Comparison of ENCODE assay signal across 20 cellular contexts in genomic region chr10:86344281-86344680, GRCh38. TPM values are rescaled to one million over a fixed set of nuclear protein-coding genes. Genes with fewer than 3 reads are reported as not detected.
A peak's percentile ranks its signal among the peaks of the same experiment; 100 is the strongest.
DNase-seq lines count a peak whose midpoint lies in the region; ATAC-seq and TF ChIP-seq lines count a peak whose summit lies in the region.
"Had no signal": no experiment of that assay in that cellular context is flagged by ENCODE, and none has a peak within 500 bp of the region (broad histone marks: within the 10 kb centered on the region; RNA-seq: fewer than 3 reads in every experiment).

No MANE protein-coding gene starts in this region.

- H3K9me3 ChIP-seq in right atrium auricular region (no peaks in the 10 kb centered on the region), RWPE2 (ENCODE audit: severe bottlenecking) (no peaks in the 10 kb centered on the region), lower lobe of right lung (no peaks in the 10 kb centered on the region), suprapubic skin (no peaks in the 10 kb centered on the region)
- H3K9me3 ChIP-seq: Caco-2 had no signal

- H3K4me1 ChIP-seq in right atrium auricular region (no peaks in the 10 kb centered on the region), RWPE2 (ENCODE audit: insufficient read depth, poor library complexity, severe bottlenecking) (peaks cover 20% of the 10 kb centered on the region), lower lobe of right lung (peaks cover 19% of the 10 kb centered on the region), suprapubic skin (no peaks in the 10 kb centered on the region)

- DNase-seq in Right ventricle myocardium superior (peak; percentile 13), right atrium auricular region (ENCODE audit: low spot score) (no peak), RWPE2 (ENCODE audit: low spot score) (peak; percentile 10), lower lobe of right lung (peak; percentile 31), suprapubic skin (ENCODE audit: low spot score in 2 of 2) (peak; percentile 21 to 27), HUDEP-2 (lab: John Stamatoyannopoulos, UW; ENCODE audit: unreplicated experiment in 76 of 76) (no peak)
- DNase-seq in stimulated activated CD4-positive, alpha-beta T cell treated with anti-CD3 and anti-CD28 coated beads, Interleukin-4, amount 100 ng/mL, for 4 hours, result no peak
- DNase-seq: CD4-positive, alpha-beta memory T cell; DMS 273 treated with DMSO at 0.1 percent for 48 hours; MM.1S; NCI-H1048; NCI-H2029; NCI-H226; NCI-H748 treated with DMSO at 0.1 percent for 48 hours had no signal

- ATAC-seq in Right ventricle myocardium superior (ENCODE audit: poor library complexity), result no peak
- no peak for ATAC-seq in RWPE2 (ENCODE audit: low read depth)
- no peak for ATAC-seq in lower lobe of right lung
- no peak for ATAC-seq in HG03108 (IDR thresholded peaks at IDR 0.05; ENCODE audit: unreplicated experiment)
- ATAC-seq: K562, Panc1, Right ventricle myocardium inferior had no signal

- H3K4me3 ChIP-seq in right atrium auricular region, result no peak overlapping the region
- no peak overlapping the region for H3K4me3 ChIP-seq in RWPE2 (ENCODE audit: severe bottlenecking)
- H3K4me3 ChIP-seq in lower lobe of right lung, result no peak overlapping the region
- no peak overlapping the region for H3K4me3 ChIP-seq in suprapubic skin
- H3K4me3 ChIP-seq: K562 had no signal

- H3K36me3 ChIP-seq in right atrium auricular region (no peaks in the 10 kb centered on the region), RWPE2 (ENCODE audit: low read depth) (no peaks in the 10 kb centered on the region), lower lobe of right lung (no peaks in the 10 kb centered on the region), suprapubic skin (no peaks in the 10 kb centered on the region)

- TF ChIP-seq CTCF in right atrium auricular region (IDR thresholded peaks at IDR 0.05) (no peak), RWPE2 (IDR thresholded peaks at IDR 0.05; ENCODE audit: poor library complexity, severe bottlenecking) (no peak), lower lobe of right lung (IDR thresholded peaks at IDR 0.05) (no peak), suprapubic skin (IDR thresholded peaks at IDR 0.05) (no peak)

- no peak for TF ChIP-seq EP300 in suprapubic skin (IDR thresholded peaks at IDR 0.05)

- intact Hi-C loops in Right ventricle myocardium superior (cut with DNase I), result no loop called here
- intact Hi-C loops in lower lobe of right lung (cut with DNase I), result no loop called here

- no peak for TF ChIP-seq POLR2A in suprapubic skin (IDR thresholded peaks at IDR 0.05)

- no peak overlapping the region for H3K27ac ChIP-seq in right atrium auricular region
- no peak overlapping the region for H3K27ac ChIP-seq in RWPE2 (ENCODE audit: poor library complexity, severe bottlenecking)
- no peak overlapping the region for H3K27ac ChIP-seq in lower lobe of right lung
- no peak overlapping the region for H3K27ac ChIP-seq in suprapubic skin

- H3K27me3 ChIP-seq in right atrium auricular region (no peaks in the 10 kb centered on the region), RWPE2 (ENCODE audit: insufficient read depth, poor library complexity, severe bottlenecking) (no peaks in the 10 kb centered on the region), lower lobe of right lung (ENCODE audit: low read depth) (no peaks in the 10 kb centered on the region), suprapubic skin (no peaks in the 10 kb centered on the region)

- WGBS in suprapubic skin, result 100% methylated on average over 2 of the region's 3 CpGs

RNA-seq across cellular contexts. Expression of gene GRID1, which starts 22.3 kb away (rescaled TPM):
- total RNA-seq in Right ventricle myocardium superior, result 1.1 TPM
- total RNA-seq in right atrium auricular region, result under 1 TPM; 0.37 to 0.67 TPM
- 2.5 TPM for total RNA-seq in lower lobe of right lung
- 1 to 10 TPM; 1.8 to 3.1 (median 2.4) TPM for total RNA-seq in suprapubic skin
- total RNA-seq: A673; CD4-positive, alpha-beta memory T cell had no signal

Comparison
In these comparisons a context has a peak if more than half of its experiments do, and no peak if none do; other contexts are left out.
1. DNase-seq: peak in Right ventricle myocardium superior (single experiment), RWPE2 (single experiment), lower lobe of right lung (single experiment) and suprapubic skin (2 of 2); none in right atrium auricular region (single experiment), HUDEP-2 (0 of 76) and stimulated activated CD4-positive, alpha-beta T cell treated with anti-CD3 and anti-CD28 coated beads, Interleukin-4, amount 100 ng/mL, for 4 hours (0 of 2).